ENCODE assay signal across 17 cellular contexts in genomic region chr2:32464441-32464840, GRCh38.
DNase-seq lines count a peak whose midpoint lies in the region; ATAC-seq and TF ChIP-seq lines count a peak whose summit lies in the region.
"Had no signal": no experiment of that assay in that cellular context is flagged by ENCODE, and none has a peak within 500 bp of the region (broad histone marks: within the 10 kb centered on the region; RNA-seq: fewer than 3 reads in every experiment).

No MANE protein-coding gene starts in this region.

- H3K18ac ChIP-seq in IMR-90 (ENCODE audit: low read depth, low read length) = no peak overlapping the region

- H2BK15ac ChIP-seq in IMR-90 (ENCODE audit: low read depth, low read length) = no peak overlapping the region

- no peaks in the 10 kb centered on the region for H3K9me3 ChIP-seq in IMR-90 (ENCODE audit: control insufficient read depth, insufficient read depth, low read length)
- H3K9me3 ChIP-seq in ascending aorta = no peaks in the 10 kb centered on the region

- peaks cover 17 to 36% of the 10 kb centered on the region in 2 experiments for H3K79me1 ChIP-seq in IMR-90 (ENCODE audit: low read depth in 1 of 2, low read length in 2 of 2)

- H4K20me1 ChIP-seq in IMR-90 (ENCODE audit: insufficient read depth, low read length) = peaks cover 3% of the 10 kb centered on the region; the same call in 1 of the 2 replicates

- no CpG with 5 or more reads among the region's 2 CpGs for WGBS in IMR-90 (ENCODE audit: extremely low coverage in 2 of 2, insufficient read length in 1 of 2), 2 experiments

- H3K4me3 ChIP-seq in IMR-90 (ENCODE audit: insufficient read depth, low read depth, low read length) (no peak overlapping the region), skeletal muscle cell (ENCODE audit: low read depth, low read length) (no peak overlapping the region), ascending aorta (no peak overlapping the region)
- H3K4me3 ChIP-seq: GM12878 had no signal

- H3K36me3 Mint-ChIP-seq in central memory CD8-positive, alpha-beta T cell (ENCODE audit: insufficient read depth) = peaks cover 48% of the 10 kb centered on the region

- H3K27me3 ChIP-seq in IMR-90 (ENCODE audit: control insufficient read depth, insufficient read depth, low read length) (no peaks in the 10 kb centered on the region), ascending aorta (no peaks in the 10 kb centered on the region)

- H3K23ac ChIP-seq in IMR-90 (ENCODE audit: low read depth, low read length) = no peak overlapping the region

- in situ Hi-C loops in IMR-90 (cut with MboI; ENCODE audit: low sequenced_read_pairs) = no loop called here

- H2BK20ac ChIP-seq in IMR-90 (ENCODE audit: low read depth, low read length) = no peak overlapping the region

- dilution Hi-C loops in IMR-90 (cut with HindIII; ENCODE audit: low sequenced_read_pairs, unreplicated experiment) = no loop called here

- H2BK5ac ChIP-seq in IMR-90 (ENCODE audit: low read depth, low read length, poor library complexity, severe bottlenecking) = no peak overlapping the region

- TF ChIP-seq RAD21 in IMR-90 (IDR thresholded peaks at IDR 0.05; ENCODE audit: low read length) = no peak

- CTCF ChIA-PET in IMR-90 (lab: Yijun Ruan, JAX) = no interaction called here

- TF ChIP-seq POLR2A in IMR-90 (IDR thresholded peaks at IDR 0.05; ENCODE audit: low read depth, low read length) = no peak

- H3K4me1 Mint-ChIP-seq in central memory CD8-positive, alpha-beta T cell = no peaks in the 10 kb centered on the region

- H4K5ac ChIP-seq in IMR-90 (ENCODE audit: low read depth, low read length) = no peak overlapping the region

- H3K27ac ChIP-seq in IMR-90 (ENCODE audit: insufficient read depth, low read length) (no peak overlapping the region), ascending aorta (no peak overlapping the region)

- H2AK5ac ChIP-seq in IMR-90 (ENCODE audit: low read depth, low read length) = no peak overlapping the region

- no peak overlapping the region for H3K4me2 ChIP-seq in IMR-90 (ENCODE audit: low read depth, low read length)

- no peak overlapping the region for H2AK9ac ChIP-seq in IMR-90 (replicated peaks; ENCODE audit: low read depth, low read length, poor library complexity)

- no peak overlapping the region for H3K9ac ChIP-seq in IMR-90 (ENCODE audit: low read depth, low read length)

- H3K4ac ChIP-seq in IMR-90 (ENCODE audit: low read depth, low read length) = no peak overlapping the region

- intact Hi-C loops in IMR-90 (cut with micrococcal nuclease) (no loop called here), ascending aorta (cut with DNase I) (no loop called here)

- H3K56ac ChIP-seq in IMR-90 (ENCODE audit: extremely low read depth, insufficient read depth, low read length) = no peak overlapping the region

- peak overlapping the region; percentile 59 for H3K27ac Mint-ChIP-seq in central memory CD8-positive, alpha-beta T cell (ENCODE audit: low read depth)

- H2BK120ac ChIP-seq in IMR-90 (ENCODE audit: low read depth, low read length) = no peak overlapping the region

- no peak overlapping the region for H3K14ac ChIP-seq in IMR-90 (replicated peaks; ENCODE audit: low read depth, low read length)

- no peak overlapping the region for H4K91ac ChIP-seq in IMR-90 (ENCODE audit: insufficient read depth, low read depth, low read length)

- no peaks in the 10 kb centered on the region for H3K9me3 Mint-ChIP-seq in central memory CD8-positive, alpha-beta T cell
- H3K9me3 Mint-ChIP-seq: CD4-positive, CD25-positive, alpha-beta regulatory T cell had no signal

- POLR2A ChIA-PET in IMR-90 (lab: Charles Lee; ENCODE audit: unreplicated experiment) = no interaction called here

- BruUV-seq in IMR-90 (replicated peaks; lab: Mats Ljungman, UMichigan) = no TSS peak

- DNase-seq in IMR-90 (peak; percentile 17), medulla oblongata (ENCODE audit: extremely low spot score) (peak; percentile 7), skeletal muscle cell (ENCODE audit: low read depth) (peak; percentile 48), ascending aorta (ENCODE audit: low spot score in 2 of 2) (no peak)
- no peak for DNase-seq in central memory CD8-positive, alpha-beta T cell (ENCODE audit: low spot score in 2 of 2)
- DNase-seq: CD4-positive, CD25-positive, alpha-beta regulatory T cell; DMS53; KG1; NCI-H1092; NCI-H1694 treated with DMSO at 0.1 percent for 48 hours; NCI-H2171; NCI-H446 treated with DMSO at 0.1 percent for 48 hours; SHP77 had no signal

- H3K36me3 ChIP-seq in IMR-90 (ENCODE audit: control insufficient read depth, insufficient read depth, low read length) (peaks cover 31% of the 10 kb centered on the region), ascending aorta (peaks cover 47 to 48% of the 10 kb centered on the region in 2 donors)

- ATAC-seq in IMR-90 (ENCODE audit: low read depth) (no peak), HG03159 (IDR thresholded peaks at IDR 0.05; ENCODE audit: unreplicated experiment) (no peak), HG03280 (IDR thresholded peaks at IDR 0.05; ENCODE audit: unreplicated experiment) (no peak), GM21381 (IDR thresholded peaks at IDR 0.05; ENCODE audit: unreplicated experiment) (no peak)
- no peak for ATAC-seq in central memory CD8-positive, alpha-beta T cell (replicated peaks; ENCODE audit: extremely low read depth, poor library complexity, severe bottlenecking)
- ATAC-seq: GM12878 had no signal

- H3K9me1 ChIP-seq in IMR-90 (ENCODE audit: insufficient read depth, low read length) = peaks cover 7% of the 10 kb centered on the region

- H4K8ac ChIP-seq in IMR-90 (ENCODE audit: low read depth in 2 of 2, low read length in 2 of 2) = no peak overlapping the region

- H2AFZ ChIP-seq in IMR-90 (replicated peaks; ENCODE audit: low read length, poor library complexity) = no peak overlapping the region

- H3K4me1 ChIP-seq in IMR-90 (ENCODE audit: control insufficient read depth, insufficient read depth, low read length) = no peaks in the 10 kb centered on the region
- H3K4me1 ChIP-seq in ascending aorta = no peaks in the 10 kb centered on the region

- no peaks in the 10 kb centered on the region for H3K27me3 Mint-ChIP-seq in central memory CD8-positive, alpha-beta T cell
- H3K27me3 Mint-ChIP-seq: CD4-positive, CD25-positive, alpha-beta regulatory T cell had no signal

- H3K4me3 Mint-ChIP-seq in central memory CD8-positive, alpha-beta T cell = no peak overlapping the region
- H3K4me3 Mint-ChIP-seq: CD4-positive, CD25-positive, alpha-beta regulatory T cell had no signal

- TF ChIP-seq CTCF in IMR-90 (conservative IDR thresholded peaks at IDR 0.05; ENCODE audit: low read depth, low read length) (no peak), ascending aorta (IDR thresholded peaks at IDR 0.05) (no peak)

TF ChIP-seq in IMR-90, 13 proteins besides CTCF, POLR2A, EP300 and RAD21:
- TF ChIP-seq FOS (IDR thresholded peaks at IDR 0.05; ENCODE audit: low read depth, low read length) (no peak), RCOR1 (IDR thresholded peaks at IDR 0.05; ENCODE audit: insufficient replicate concordance, low read length) (no peak)

Comparison
In these comparisons a context has a peak if more than half of its experiments do, and no peak if none do; other contexts are left out.
1. DNase-seq: peak in IMR-90 (single experiment), medulla oblongata (single experiment) and skeletal muscle cell (single experiment); none in central memory CD8-positive, alpha-beta T cell (0 of 2) and ascending aorta (0 of 2).